ENCODE assay signal across 1 cellular context in the genomic region with DNA sequence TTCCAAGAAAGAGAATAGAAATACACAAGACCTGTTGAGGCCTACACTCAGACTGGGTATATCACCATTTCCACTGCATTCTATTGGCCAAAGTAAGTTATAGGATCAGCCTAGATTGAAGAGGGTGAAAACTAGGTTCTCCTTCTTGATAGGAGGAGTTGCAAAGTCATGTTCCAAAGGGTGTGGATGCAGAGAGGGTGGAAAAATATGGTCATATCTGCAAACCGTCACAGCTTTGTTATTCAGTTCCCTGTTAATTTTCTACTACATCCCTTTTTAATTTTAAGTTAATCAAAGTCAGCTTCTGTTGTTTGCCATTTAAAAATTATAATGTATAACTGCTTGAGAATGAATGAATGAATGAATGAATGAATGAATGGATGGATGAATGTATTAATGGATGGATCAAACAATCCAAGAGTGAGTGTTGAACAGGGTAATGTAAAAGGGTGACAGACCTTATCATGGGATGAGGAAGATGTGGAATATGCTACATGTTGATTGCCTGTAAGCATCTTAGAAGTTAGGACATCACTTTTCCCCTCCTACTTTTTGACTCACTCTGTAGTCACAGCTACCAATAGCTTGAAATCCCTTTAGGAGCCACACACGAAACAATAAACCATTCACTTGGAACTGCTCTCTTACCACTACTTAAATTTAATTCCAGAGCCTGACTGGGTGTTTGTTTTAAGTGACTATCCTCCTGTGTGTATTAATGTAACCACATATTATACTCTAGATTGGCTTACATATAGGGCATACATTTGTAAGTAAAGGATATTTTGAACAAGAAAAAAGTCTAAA.
TF ChIP-seq lines count a peak whose summit lies in the region.

No MANE protein-coding gene starts in this region.

TF ChIP-seq in IMR-90, 13 proteins besides CTCF, POLR2A, EP300 and RAD21:
- TF ChIP-seq FOS (IDR thresholded peaks at IDR 0.05; ENCODE audit: low read depth, low read length), result no peak
- no peak for TF ChIP-seq NFE2L2 (IDR thresholded peaks at IDR 0.05; ENCODE audit: low read depth, low read length)
- TF ChIP-seq, protein P1, sequence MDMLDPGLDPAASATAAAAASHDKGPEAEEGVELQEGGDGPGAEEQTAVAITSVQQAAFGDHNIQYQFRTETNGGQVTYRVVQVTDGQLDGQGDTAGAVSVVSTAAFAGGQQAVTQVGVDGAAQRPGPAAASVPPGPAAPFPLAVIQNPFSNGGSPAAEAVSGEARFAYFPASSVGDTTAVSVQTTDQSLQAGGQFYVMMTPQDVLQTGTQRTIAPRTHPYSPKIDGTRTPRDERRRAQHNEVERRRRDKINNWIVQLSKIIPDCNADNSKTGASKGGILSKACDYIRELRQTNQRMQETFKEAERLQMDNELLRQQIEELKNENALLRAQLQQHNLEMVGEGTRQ (IDR thresholded peaks at IDR 0.05; ENCODE audit: low read depth, low read length), result no peak
- TF ChIP-seq MXI1 (IDR thresholded peaks at IDR 0.05; ENCODE audit: borderline replicate concordance, low read depth, low read length), result no peak
- no peak for TF ChIP-seq MAZ (IDR thresholded peaks at IDR 0.05; ENCODE audit: borderline replicate concordance, low read depth, low read length)
- TF ChIP-seq BHLHE40 (IDR thresholded peaks at IDR 0.05; ENCODE audit: low read depth, low read length), result no peak
- TF ChIP-seq CEBPB (IDR thresholded peaks at IDR 0.05; ENCODE audit: low read depth, low read length), result peak; percentile 76
- TF ChIP-seq, protein P2, sequence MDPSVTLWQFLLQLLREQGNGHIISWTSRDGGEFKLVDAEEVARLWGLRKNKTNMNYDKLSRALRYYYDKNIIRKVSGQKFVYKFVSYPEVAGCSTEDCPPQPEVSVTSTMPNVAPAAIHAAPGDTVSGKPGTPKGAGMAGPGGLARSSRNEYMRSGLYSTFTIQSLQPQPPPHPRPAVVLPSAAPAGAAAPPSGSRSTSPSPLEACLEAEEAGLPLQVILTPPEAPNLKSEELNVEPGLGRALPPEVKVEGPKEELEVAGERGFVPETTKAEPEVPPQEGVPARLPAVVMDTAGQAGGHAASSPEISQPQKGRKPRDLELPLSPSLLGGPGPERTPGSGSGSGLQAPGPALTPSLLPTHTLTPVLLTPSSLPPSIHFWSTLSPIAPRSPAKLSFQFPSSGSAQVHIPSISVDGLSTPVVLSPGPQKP (IDR thresholded peaks at IDR 0.05; ENCODE audit: borderline replicate concordance, low read depth, low read length), result no peak
